ENCODE assay signal across 21 cellular contexts in the genomic region with DNA sequence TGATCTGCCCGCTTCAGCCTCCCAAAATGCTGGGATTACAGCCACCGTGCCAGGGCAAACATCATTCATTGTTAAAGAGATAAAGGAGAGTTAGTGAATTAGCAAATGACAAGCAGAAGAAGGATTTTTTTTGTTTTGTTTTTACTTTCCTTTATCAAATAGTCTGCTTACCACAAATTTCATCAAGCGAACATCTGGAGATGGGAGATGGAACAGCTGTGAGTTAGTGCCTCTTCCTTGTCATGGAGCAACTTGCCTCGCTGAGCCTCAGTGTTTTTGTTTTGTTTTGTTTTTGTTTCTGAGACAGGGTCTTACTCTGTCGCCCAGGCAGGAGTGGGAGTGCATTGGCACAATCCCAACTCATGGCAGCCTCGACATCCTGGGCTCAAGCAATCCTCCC. TPM values are rescaled to one million over a fixed set of nuclear protein-coding genes. Genes with fewer than 3 reads are reported as not detected.
DNase-seq lines count a peak whose midpoint lies in the region; ATAC-seq and TF ChIP-seq lines count a peak whose summit lies in the region.
"Had no signal": no experiment of that assay in that cellular context is flagged by ENCODE, and none has a peak within 500 bp of the region (broad histone marks: within the 10 kb centered on the region; RNA-seq: fewer than 3 reads in every experiment).

No MANE protein-coding gene starts in this region.

- no peaks in the 10 kb centered on the region for H3K36me3 ChIP-seq in left ventricle myocardium inferior

- H3K4me3 ChIP-seq in left ventricle myocardium inferior (no peak overlapping the region), fibroblast of pulmonary artery (replicated peaks; ENCODE audit: low read depth, low read length) (no peak overlapping the region)
- H3K4me3 ChIP-seq: A549, GM23248 had no signal

- H3K9me3 Mint-ChIP-seq in naive B cell = peaks cover 0 to 26% (median 13%) of the 10 kb centered on the region in 7 donors

- TF ChIP-seq CTCF in left ventricle myocardium inferior (IDR thresholded peaks at IDR 0.05; ENCODE audit: borderline replicate concordance) (no peak), fibroblast of pulmonary artery (IDR thresholded peaks at IDR 0.05; ENCODE audit: low read length, missing control alignments) (no peak)

- H3K27ac ChIP-seq in left ventricle myocardium inferior (replicated peaks) = no peak overlapping the region
- H3K27ac ChIP-seq: A549, GM23248 had no signal

- H3K4me3 Mint-ChIP-seq in naive B cell = peak overlapping the region in 2 of 8 donors; percentile 20 to 21
- H3K4me3 Mint-ChIP-seq: CD4-positive, alpha-beta memory T cell had no signal

- H3K9me3 ChIP-seq in left ventricle myocardium inferior (replicated peaks) = peaks cover 13% of the 10 kb centered on the region

- H3K4me1 ChIP-seq in left ventricle myocardium inferior = no peaks in the 10 kb centered on the region
- H3K4me1 ChIP-seq: A549 had no signal

- H3K27ac Mint-ChIP-seq in naive B cell = peak overlapping the region in 4 of 6 donors; percentile 19 to 69 (median 51)
- H3K27ac Mint-ChIP-seq: CD4-positive, alpha-beta memory T cell had no signal

- intact Hi-C loops in left ventricle myocardium superior (cut with micrococcal nuclease) (no loop called here), left ventricle myocardium inferior (cut with micrococcal nuclease) (no loop called here)

- H3K27me3 Mint-ChIP-seq in naive B cell = no peaks in the 10 kb centered on the region

- DNase-seq in left ventricle myocardium superior (no peak), left ventricle myocardium inferior (no peak), fibroblast of pulmonary artery (ENCODE audit: low read depth) (peak; percentile 22), naive B cell (no peak), HUDEP-2 (lab: John Stamatoyannopoulos, UW; ENCODE audit: unreplicated experiment in 76 of 76) (no peak), NCI-H1048 (lab: John Stamatoyannopoulos, UW) (no peak)
- DNase-seq: 8988T; ACHN; AML-193; C1 segment of cervical spinal cord; Calu3; CD4-positive, alpha-beta memory T cell; COR-L47; DMS53; DMS79 treated with DMSO at 0.1 percent for 48 hours; GF-D8; GM23248; H7; HCEC 1CT had no signal

- peaks cover 12 to 16% of the 10 kb centered on the region in 2 donors for H3K36me3 Mint-ChIP-seq in naive B cell
- H3K36me3 Mint-ChIP-seq: CD4-positive, alpha-beta memory T cell had no signal

- peak; percentile 48 for ATAC-seq in left ventricle myocardium superior
- no peak for ATAC-seq in naive B cell (ENCODE audit: low read depth in 2 of 2)
- no peak for ATAC-seq in GM19035 (IDR thresholded peaks at IDR 0.05; ENCODE audit: unreplicated experiment)
- ATAC-seq: A549 had no signal

- no peaks in the 10 kb centered on the region for H3K27me3 ChIP-seq in left ventricle myocardium inferior (ENCODE audit: low read depth)

- H3K4me1 Mint-ChIP-seq in naive B cell = peaks cover 27 to 36% (median 30%) of the 10 kb centered on the region in 3 donors
- H3K4me1 Mint-ChIP-seq: CD4-positive, alpha-beta memory T cell had no signal

RNA-seq across cellular contexts. Expression of a gene that starts 15.9 kb away (rescaled TPM):
- 0.17 TPM for total RNA-seq in left ventricle myocardium superior
- total RNA-seq in left ventricle myocardium inferior = 0.08 TPM
- 10 to 100 TPM in 5 of 6 donors, 1 to 10 TPM in 1; 9.1 to 32.2 (median 12.2) TPM for polyA plus RNA-seq in naive B cell (ENCODE audit: low read depth in 6 of 6)
- total RNA-seq: CD4-positive, alpha-beta memory T cell had no signal

RNA-seq across cellular contexts. Expression of a gene that starts 16.4 kb away (rescaled TPM):
- total RNA-seq in left ventricle myocardium superior (5.3 TPM), left ventricle myocardium inferior (6.4 TPM)
- 10 to 100 TPM; 28.7 to 65.6 (median 40.0) TPM for polyA plus RNA-seq in naive B cell (ENCODE audit: low read depth in 6 of 6)
- total RNA-seq: CD4-positive, alpha-beta memory T cell had no signal
